Comparison of ENCODE assay signal across 10 cellular contexts in genomic region chr5:65760504-65761275, GRCh38. TPM values are rescaled to one million over a fixed set of nuclear protein-coding genes. Genes with fewer than 3 reads are reported as not detected.
DNase-seq lines count a peak whose midpoint lies in the region; ATAC-seq and TF ChIP-seq lines count a peak whose summit lies in the region.
"Had no signal": no experiment of that assay in that cellular context is flagged by ENCODE, and none has a peak within 500 bp of the region (broad histone marks: within the 10 kb centered on the region; RNA-seq: fewer than 3 reads in every experiment).

No MANE protein-coding gene starts in this region.

- peaks cover 0 to 10% (median 3%) of the 10 kb centered on the region in 4 donors for H3K4me1 ChIP-seq in right lobe of liver
- H3K4me1 ChIP-seq: breast epithelium, tibial nerve had no signal

- 6% methylated on average over 1 of the region's 2 CpGs for WGBS in right lobe of liver (ENCODE audit: insufficient coverage, low coverage, low lambda C conversion rate, missing lambda C conversion rate)

- no peaks in the 10 kb centered on the region for H3K9me3 Mint-ChIP-seq in mesothelial cell of epicardium

- H3K27me3 Mint-ChIP-seq in mesothelial cell of epicardium (ENCODE audit: low read depth) = no peaks in the 10 kb centered on the region

- no peak overlapping the region for H3K27ac Mint-ChIP-seq in mesothelial cell of epicardium

- H3K4me3 Mint-ChIP-seq in mesothelial cell of epicardium = no peak overlapping the region

- no peak overlapping the region for H3K4me3 ChIP-seq in right lobe of liver
- H3K4me3 ChIP-seq: breast epithelium, tibial nerve had no signal

- peak; percentile 8 for DNase-seq in stimulated activated CD4-positive, alpha-beta T cell treated with anti-CD3 and anti-CD28 coated beads, Interleukin-1b, Interleukin-23, amount 100 ng/mL, for 48 hours
- DNase-seq in stimulated activated CD4-positive, alpha-beta T cell treated with anti-CD3 and anti-CD28 coated beads, Interleukin-12 subunit alpha, Interleukin-12 subunit beta, amount 100 ng/mL, for 4 hours = no peak
- DNase-seq in NCI-H2081 (lab: John Stamatoyannopoulos, UW) (peak; percentile 35 to 67), astrocyte of the hippocampus (ENCODE audit: low read depth, low spot score) (peak; percentile 82), right lobe of liver (peak; percentile 32 to 56 (median 56)), cerebellum (ENCODE audit: low spot score) (no peak), mesothelial cell of epicardium (ENCODE audit: low spot score in 2 of 2, unreplicated experiment in 2 of 2) (no peak), islet precursor cell (no peak)

- H3K36me3 ChIP-seq in right lobe of liver = peaks cover 0 to 4% (median 2%) of the 10 kb centered on the region in 4 donors
- H3K36me3 ChIP-seq: breast epithelium had no signal

- H3K36me3 Mint-ChIP-seq in mesothelial cell of epicardium = peaks cover 13% of the 10 kb centered on the region

- no peak for TF ChIP-seq POLR2A in right lobe of liver (IDR thresholded peaks at IDR 0.05)

- H3K27ac ChIP-seq in right lobe of liver = peak overlapping the region in 1 of 3 donors; percentile 33
- H3K27ac ChIP-seq: breast epithelium, tibial nerve had no signal

- intact Hi-C loops in right lobe of liver (cut with DNase I) = no loop called here

- peak; percentile 97 to 100 (median 99) for ATAC-seq in right lobe of liver

- TF ChIP-seq CTCF in right lobe of liver (IDR thresholded peaks at IDR 0.05) (peak; percentile 35 to 43 (median 38)), mesothelial cell of epicardium (IDR thresholded peaks at IDR 0.05; ENCODE audit: unreplicated experiment) (no peak)

- H3K4me1 Mint-ChIP-seq in mesothelial cell of epicardium = no peaks in the 10 kb centered on the region

- H3K27me3 ChIP-seq in right lobe of liver = no peaks in the 10 kb centered on the region
- H3K27me3 ChIP-seq: breast epithelium, tibial nerve had no signal

- no peaks in the 10 kb centered on the region for H3K9me3 ChIP-seq in right lobe of liver
- H3K9me3 ChIP-seq: breast epithelium, tibial nerve had no signal

RNA-seq across cellular contexts. Expression of gene NLN, which starts 38.7 kb away (rescaled TPM):
- total RNA-seq in right lobe of liver (10 to 100 TPM; 28.3 to 68.2 (median 36.7) TPM), cerebellum (51.1 TPM), mesothelial cell of epicardium (42.5 to 43.4 TPM (median 42.8 TPM) in 3 replicates)

RNA-seq across cellular contexts. Expression of gene SGTB, which starts 38.8 kb away (rescaled TPM):
- total RNA-seq in right lobe of liver (1 to 10 TPM; 1.9 to 5.0 (median 3.9) TPM), cerebellum (32.4 TPM), mesothelial cell of epicardium (6.4 to 9.4 TPM (median 8.6 TPM) in 3 replicates)

Comparison
In these comparisons a context has a peak if more than half of its experiments do, and no peak if none do; other contexts are left out.
1. DNase-seq: peak in stimulated activated CD4-positive, alpha-beta T cell treated with anti-CD3 and anti-CD28 coated beads, Interleukin-1b, Interleukin-23, amount 100 ng/mL, for 48 hours (single experiment), NCI-H2081 (2 of 2), astrocyte of the hippocampus (single experiment) and right lobe of liver (3 of 3); none in stimulated activated CD4-positive, alpha-beta T cell treated with anti-CD3 and anti-CD28 coated beads, Interleukin-12 subunit alpha, Interleukin-12 subunit beta, amount 100 ng/mL, for 4 hours (single experiment), cerebellum (single experiment), mesothelial cell of epicardium (0 of 2) and islet precursor cell (single experiment).